ENCODE assay signal across 22 cellular contexts in genomic region chr1:41369531-41369930, GRCh38. TPM values are rescaled to one million over a fixed set of nuclear protein-coding genes. Genes with fewer than 3 reads are reported as not detected.
"Had no signal": no experiment of that assay in that cellular context is flagged by ENCODE, and none has a peak within 500 bp of the region (broad histone marks: within the 10 kb centered on the region; RNA-seq: fewer than 3 reads in every experiment).

No MANE protein-coding gene starts in this region.

- ATAC-seq: activated CD4-positive, CD25-positive, alpha-beta regulatory T cell treated with anti-CD3 and anti-CD28 coated beads, Interleukin-2, amount 50 U/mL, for 24 hours; activated T-cell treated with anti-CD3 and anti-CD28 coated beads, Interleukin-2, amount 50 U/mL, for 72 hours; foreskin keratinocyte; lower lobe of right lung; naive thymus-derived CD4-positive, alpha-beta T cell; right lobe of liver; stimulated activated effector memory CD8-positive, alpha-beta T cell treated with anti-CD3 and anti-CD28 coated beads, Interleukin-12 subunit alpha, Interleukin-12 subunit beta, amount 100 ng/mL, for 72 hours; stimulated activated naive CD8-positive, alpha-beta T cell treated with anti-CD3 and anti-CD28 coated beads, Interleukin-15, amount 100 ng/mL, for 72 hours; T-helper 17 cell had no signal

- DNase-seq: activated CD4-positive, alpha-beta memory T cell treated with anti-CD3 and anti-CD28 coated beads, Interleukin-2, amount 10 ng/mL, durations not matched to agents 7 days and 5 days; activated CD4-positive, alpha-beta T cell treated with anti-CD3 and anti-CD28 coated beads, Interleukin-2, amount 10 ng/mL, durations not matched to agents 24 days and 14 days; activated effector memory CD4-positive, alpha-beta T cell treated with Interleukin-2 at 50 U/mL for 16 hours; activated naive CD4-positive, alpha-beta T cell treated with anti-CD3 and anti-CD28 coated beads, Interleukin-2, amount 10 ng/mL, durations not matched to agents 7 days and 5 days; activated T-cell treated with anti-CD3 and anti-CD28 coated beads, Interleukin-2, amount 50 U/mL, for 72 hours; amygdala; effector memory CD4-positive, alpha-beta T cell; foreskin keratinocyte; kidney; lower lobe of right lung; naive thymus-derived CD4-positive, alpha-beta T cell; right lobe of liver; stimulated activated CD4-positive, alpha-beta T cell treated with anti-CD3 and anti-CD28 coated beads, Interleukin-1b, Interleukin-23, amount 100 ng/mL, for 48 hours; stimulated activated naive CD8-positive, alpha-beta T cell treated with anti-CD3 and anti-CD28 coated beads, Interleukin-15, amount 100 ng/mL, for 72 hours; T-helper 17 cell; tibial artery had no signal

- H3K36me3 ChIP-seq: lower lobe of right lung, neutrophil, right lobe of liver, tibial artery had no signal

- H3K4me1 Mint-ChIP-seq: activated CD4-positive, alpha-beta T cell treated with anti-CD3 and anti-CD28 coated beads, Interleukin-2, amount 10 ng/mL, durations not matched to agents 24 days and 14 days had no signal

- H3K4me3 ChIP-seq: lower lobe of right lung, right lobe of liver, skin epidermis, tibial artery had no signal

- H3K27ac Mint-ChIP-seq: activated CD4-positive, alpha-beta memory T cell treated with anti-CD3 and anti-CD28 coated beads, Interleukin-2, amount 10 ng/mL, durations not matched to agents 7 days and 5 days; activated CD4-positive, alpha-beta T cell treated with anti-CD3 and anti-CD28 coated beads, Interleukin-2, amount 10 ng/mL, durations not matched to agents 24 days and 14 days; activated naive CD4-positive, alpha-beta T cell treated with anti-CD3 and anti-CD28 coated beads, Interleukin-2, amount 10 ng/mL, durations not matched to agents 7 days and 5 days; activated T-cell treated with anti-CD3 and anti-CD28 coated beads, Interleukin-2, amount 50 U/mL, for 72 hours; stimulated activated effector memory CD8-positive, alpha-beta T cell treated with anti-CD3 and anti-CD28 coated beads, Interleukin-12 subunit alpha, Interleukin-12 subunit beta, amount 100 ng/mL, for 72 hours; T-helper 17 cell had no signal

- H3K27ac ChIP-seq: foreskin keratinocyte, lower lobe of right lung, neutrophil, right lobe of liver, skin epidermis, tibial artery had no signal

- H3K9me3 ChIP-seq: lower lobe of right lung, neutrophil, right lobe of liver, tibial artery had no signal

- H3K4me3 Mint-ChIP-seq: activated CD4-positive, alpha-beta memory T cell treated with anti-CD3 and anti-CD28 coated beads, Interleukin-2, amount 10 ng/mL, durations not matched to agents 7 days and 5 days; activated CD4-positive, alpha-beta T cell treated with anti-CD3 and anti-CD28 coated beads, Interleukin-2, amount 10 ng/mL, durations not matched to agents 24 days and 14 days; activated naive CD4-positive, alpha-beta T cell treated with anti-CD3 and anti-CD28 coated beads, Interleukin-2, amount 10 ng/mL, durations not matched to agents 7 days and 5 days; activated T-cell treated with anti-CD3 and anti-CD28 coated beads, Interleukin-2, amount 50 U/mL, for 72 hours; stimulated activated effector memory CD8-positive, alpha-beta T cell treated with anti-CD3 and anti-CD28 coated beads, Interleukin-12 subunit alpha, Interleukin-12 subunit beta, amount 100 ng/mL, for 72 hours; stimulated activated naive CD8-positive, alpha-beta T cell treated with anti-CD3 and anti-CD28 coated beads, Interleukin-15, amount 100 ng/mL, for 72 hours had no signal

- H3K9me3 Mint-ChIP-seq: activated CD4-positive, alpha-beta memory T cell treated with anti-CD3 and anti-CD28 coated beads, Interleukin-2, amount 10 ng/mL, durations not matched to agents 7 days and 5 days; activated CD4-positive, alpha-beta T cell treated with anti-CD3 and anti-CD28 coated beads, Interleukin-2, amount 10 ng/mL, durations not matched to agents 24 days and 14 days; activated naive CD4-positive, alpha-beta T cell treated with anti-CD3 and anti-CD28 coated beads, Interleukin-2, amount 10 ng/mL, durations not matched to agents 7 days and 5 days; activated T-cell treated with anti-CD3 and anti-CD28 coated beads, Interleukin-2, amount 50 U/mL, for 72 hours; naive thymus-derived CD4-positive, alpha-beta T cell; stimulated activated effector memory CD8-positive, alpha-beta T cell treated with anti-CD3 and anti-CD28 coated beads, Interleukin-12 subunit alpha, Interleukin-12 subunit beta, amount 100 ng/mL, for 72 hours; stimulated activated naive CD8-positive, alpha-beta T cell treated with anti-CD3 and anti-CD28 coated beads, Interleukin-15, amount 100 ng/mL, for 72 hours had no signal

- H3K36me3 Mint-ChIP-seq: activated naive CD4-positive, alpha-beta T cell treated with anti-CD3 and anti-CD28 coated beads, Interleukin-2, amount 10 ng/mL, durations not matched to agents 7 days and 5 days; naive thymus-derived CD4-positive, alpha-beta T cell had no signal

- H3K4me1 ChIP-seq: foreskin keratinocyte had no signal

RNA-seq across cellular contexts. Expression of gene FOXO6, which starts 8.3 kb away (rescaled TPM):
- total RNA-seq: activated CD4-positive, alpha-beta T cell treated with anti-CD3 and anti-CD28 coated beads, Interleukin-2, amount 10 ng/mL, durations not matched to agents 24 days and 14 days; glomerular endothelial cell; mesenteric fat pad had no signal
- polyA plus RNA-seq: naive thymus-derived CD4-positive, alpha-beta T cell had no signal
